Comparison of ENCODE assay signal across 17 cellular contexts in genomic region chr7:125516194-125516593, GRCh38.
DNase-seq lines count a peak whose midpoint lies in the region; ATAC-seq and TF ChIP-seq lines count a peak whose summit lies in the region.
"Had no signal": no experiment of that assay in that cellular context is flagged by ENCODE, and none has a peak within 500 bp of the region (broad histone marks: within the 10 kb centered on the region; RNA-seq: fewer than 3 reads in every experiment).

No MANE protein-coding gene starts in this region.

- no peak for TF ChIP-seq CTCF in lower leg skin (IDR thresholded peaks at IDR 0.05)

- DNase-seq in DMS53 treated with DMSO at 0.1 percent for 48 hours (lab: John Stamatoyannopoulos, UW; ENCODE audit: unreplicated experiment), result peak; percentile 83
- peak; percentile 78 for DNase-seq in NCI-H1694 treated with DMSO at 0.1 percent for 48 hours (lab: John Stamatoyannopoulos, UW)
- peak; percentile 28 for DNase-seq in NCI-H510A (lab: John Stamatoyannopoulos, UW)
- DNase-seq in cerebellar cortex (ENCODE audit: low spot score), result peak; percentile 12
- no peak for DNase-seq in Kasumi-1 (lab: John Stamatoyannopoulos, UW)
- DNase-seq in stimulated activated CD4-positive, alpha-beta T cell treated with anti-CD3 and anti-CD28 coated beads, Interleukin-15, amount 100 ng/mL, for 24 hours, result no peak
- no peak for DNase-seq in lower leg skin (ENCODE audit: low spot score in 2 of 2)
- DNase-seq: activated B cell treated with CpG ODN at 0.5 μM for 24 hours; CD8-positive, alpha-beta memory T cell; dorsolateral prefrontal cortex; gastrocnemius medialis; left cardiac atrium; MV-4-11; psoas muscle; small intestine; stimulated activated CD4-positive, alpha-beta T cell treated with anti-CD3 and anti-CD28 coated beads, Interleukin-4, amount 100 ng/mL, for 24 hours had no signal

- TF ChIP-seq POLR2A in lower leg skin (IDR thresholded peaks at IDR 0.05), result no peak

- H3K4me3 ChIP-seq in lower leg skin (ENCODE audit: low read depth, poor library complexity, severe bottlenecking), result no peak overlapping the region
- H3K4me3 ChIP-seq: dorsolateral prefrontal cortex, gastrocnemius medialis, psoas muscle had no signal

- WGBS in lower leg skin, 2 donors, result 51 to 60% methylated on average over 4 of the region's 4 CpGs

- intact Hi-C loops in lower leg skin (cut with DNase I; ENCODE audit: low total_unique reads), result no loop called here

- ATAC-seq in GM19395 (IDR thresholded peaks at IDR 0.05; ENCODE audit: unreplicated experiment), result no peak
- ATAC-seq: gastrocnemius medialis, left cardiac atrium, psoas muscle had no signal

Comparison
In these comparisons a context has a peak if more than half of its experiments do, and no peak if none do; other contexts are left out.
1. DNase-seq: peak in DMS53 treated with DMSO at 0.1 percent for 48 hours (single experiment), NCI-H1694 treated with DMSO at 0.1 percent for 48 hours (single experiment), NCI-H510A (single experiment) and cerebellar cortex (single experiment); none in Kasumi-1 (0 of 2), stimulated activated CD4-positive, alpha-beta T cell treated with anti-CD3 and anti-CD28 coated beads, Interleukin-15, amount 100 ng/mL, for 24 hours (single experiment) and lower leg skin (0 of 2).